In genomic region chr1:145977016-145977415, GRCh38 we compare ENCODE assay signal across 14 cellular contexts. TPM values are rescaled to one million over a fixed set of nuclear protein-coding genes. Genes with fewer than 3 reads are reported as not detected.
DNase-seq lines count a peak whose midpoint lies in the region; ATAC-seq and TF ChIP-seq lines count a peak whose summit lies in the region.
"Had no signal": no experiment of that assay in that cellular context is flagged by ENCODE, and none has a peak within 500 bp of the region (broad histone marks: within the 10 kb centered on the region; RNA-seq: fewer than 3 reads in every experiment).

No MANE protein-coding gene starts in this region.

- no peak overlapping the region for H2AFZ ChIP-seq in PC-9

- H3K9me3 ChIP-seq in CD4-positive, alpha-beta memory T cell (ENCODE audit: control insufficient read depth in 1 of 2, low read length in 2 of 2) = no peaks in the 10 kb centered on the region
- H3K9me3 ChIP-seq in PC-9 (ENCODE audit: insufficient read depth, low read depth) (no peaks in the 10 kb centered on the region), iPS-15b (ENCODE audit: control insufficient read depth, insufficient read depth, low read length) (no peaks in the 10 kb centered on the region), stomach smooth muscle (ENCODE audit: control insufficient read depth in 2 of 2, low read length in 2 of 2) (no peaks in the 10 kb centered on the region)

- ATAC-seq in HG03025 (IDR thresholded peaks at IDR 0.05; ENCODE audit: low FRiP score, unreplicated experiment) (no peak), HG02973 (IDR thresholded peaks at IDR 0.05; ENCODE audit: unreplicated experiment) (no peak), GM21367 (IDR thresholded peaks at IDR 0.05; ENCODE audit: unreplicated experiment) (no peak)

- H3K9ac ChIP-seq in iPS-15b (ENCODE audit: low read depth, low read length) (no peak overlapping the region), stomach smooth muscle (ENCODE audit: low read length in 2 of 2) (peak overlapping the region; percentile 47 to 72)

- H3F3A ChIP-seq in PC-9 (ENCODE audit: insufficient read depth, low read depth) = peaks cover 27% of the 10 kb centered on the region

- H3K27ac Mint-ChIP-seq in CD4-positive, alpha-beta memory T cell = no peak overlapping the region
- H3K27ac Mint-ChIP-seq: activated CD4-positive, alpha-beta memory T cell treated with anti-CD3 and anti-CD28 coated beads for 36 hours; activated naive CD4-positive, alpha-beta T cell treated with anti-CD3 and anti-CD28 coated beads, Interleukin-2, amount 10 ng/mL, durations not matched to agents 7 days and 5 days; nephron progenitor cell; T-helper 17 cell had no signal

- no peaks in the 10 kb centered on the region for H3K27me3 ChIP-seq in CD4-positive, alpha-beta memory T cell (ENCODE audit: insufficient read depth, low read length)
- H3K27me3 ChIP-seq in PC-9 (ENCODE audit: insufficient read depth, low read depth) (no peaks in the 10 kb centered on the region), iPS-15b (ENCODE audit: control insufficient read depth, insufficient read depth, low read length) (no peaks in the 10 kb centered on the region), stomach smooth muscle (ENCODE audit: control insufficient read depth in 1 of 2, insufficient read depth in 2 of 2, low read length in 2 of 2) (no peaks in the 10 kb centered on the region)

- POLR2A ChIA-PET in CD4-positive, alpha-beta memory T cell (lab: Charles Lee; ENCODE audit: partially characterized antibody) = interaction anchor here (0.6 to 25.2 kb wide), 11 partner anchors 16 to 132 kb away, joined by 3 to 1967 read pairs (median 7); partner anchors contain the start of genes ANKRD34A, LIX1L, NUDT17 and PEX11B
- POLR2A ChIA-PET in PC-9 (lab: Charles Lee; ENCODE audit: unreplicated experiment) = no interaction called here

- H3K36me3 Mint-ChIP-seq in CD4-positive, alpha-beta memory T cell = peaks cover 6 to 9% of the 10 kb centered on the region in 2 donors
- H3K36me3 Mint-ChIP-seq: activated CD4-positive, alpha-beta memory T cell treated with anti-CD3 and anti-CD28 coated beads for 36 hours had no signal

- peak overlapping the region; percentile 89; the same call in 1 of the 2 replicates for H3K4me2 ChIP-seq in PC-9

- H3K79me2 ChIP-seq in PC-9 (ENCODE audit: low read depth) = no peaks in the 10 kb centered on the region

- no peaks in the 10 kb centered on the region for H4K20me1 ChIP-seq in PC-9 (ENCODE audit: insufficient read depth)

- H3K27me3 Mint-ChIP-seq in CD4-positive, alpha-beta memory T cell = no peaks in the 10 kb centered on the region
- H3K27me3 Mint-ChIP-seq: activated CD4-positive, alpha-beta memory T cell treated with anti-CD3 and anti-CD28 coated beads for 36 hours; activated naive CD4-positive, alpha-beta T cell treated with anti-CD3 and anti-CD28 coated beads, Interleukin-2, amount 10 ng/mL, durations not matched to agents 7 days and 5 days; T-helper 17 cell had no signal

- H3K4me1 ChIP-seq in CD4-positive, alpha-beta memory T cell (ENCODE audit: insufficient read depth, low read length) = peaks cover 57% of the 10 kb centered on the region
- H3K4me1 ChIP-seq in PC-9 (replicated peaks; ENCODE audit: insufficient read depth) (peaks cover 34% of the 10 kb centered on the region), iPS-15b (ENCODE audit: control insufficient read depth, insufficient read depth, low read length) (peaks cover 23% of the 10 kb centered on the region), stomach smooth muscle (ENCODE audit: control insufficient read depth, insufficient read depth, low read length) (peaks cover 44% of the 10 kb centered on the region)

- H3K27ac ChIP-seq in CD4-positive, alpha-beta memory T cell (ENCODE audit: low read depth, low read length) = peak overlapping the region; percentile 70
- no peak overlapping the region for H3K27ac ChIP-seq in PC-9
- H3K27ac ChIP-seq in stomach smooth muscle (ENCODE audit: low read length) = peak overlapping the region; percentile 96
- H3K27ac ChIP-seq: C4-2B had no signal

- H3K4me1 Mint-ChIP-seq in CD4-positive, alpha-beta memory T cell = peaks cover 18 to 23% (median 18%) of the 10 kb centered on the region in 4 donors

- no peaks in the 10 kb centered on the region for H3K9me3 Mint-ChIP-seq in CD4-positive, alpha-beta memory T cell
- H3K9me3 Mint-ChIP-seq: activated CD4-positive, alpha-beta memory T cell treated with anti-CD3 and anti-CD28 coated beads for 36 hours; activated naive CD4-positive, alpha-beta T cell treated with anti-CD3 and anti-CD28 coated beads, Interleukin-2, amount 10 ng/mL, durations not matched to agents 7 days and 5 days; nephron progenitor cell had no signal

- no peak for DNase-seq in CD4-positive, alpha-beta memory T cell
- no peak for DNase-seq in PC-9
- no peak for DNase-seq in activated CD4-positive, CD25-positive, alpha-beta regulatory T cell (lab: John Stamatoyannopoulos, UW)

- no peak for TF ChIP-seq CTCF in PC-9 (conservative IDR thresholded peaks at IDR 0.05)

- CTCF ChIA-PET in CD4-positive, alpha-beta memory T cell (lab: Charles Lee; ENCODE audit: partially characterized antibody) = interaction anchor here (0.7 to 8.4 kb wide), 22 partner anchors 11 to 135 kb away, joined by 3 to 447 read pairs (median 10); partner anchors contain the start of genes ANKRD34A, ANKRD35, HJV and LIX1L
- CTCF ChIA-PET in PC-9 (lab: Charles Lee) = interaction anchor here (1.5 to 4.7 kb wide), 2 partner anchors 30 to 85 kb away, joined by 4 to 24 read pairs; no protein-coding TSS in a partner anchor

- peaks cover 5% of the 10 kb centered on the region for H3K36me3 ChIP-seq in CD4-positive, alpha-beta memory T cell (ENCODE audit: insufficient read depth, low read length)
- no peaks in the 10 kb centered on the region for H3K36me3 ChIP-seq in PC-9 (ENCODE audit: low read depth)
- H3K36me3 ChIP-seq in iPS-15b (ENCODE audit: control insufficient read depth, insufficient read depth, low read length) = no peaks in the 10 kb centered on the region
- peaks cover 0 to 6% of the 10 kb centered on the region in 2 donors for H3K36me3 ChIP-seq in stomach smooth muscle (ENCODE audit: control insufficient read depth in 2 of 2, insufficient read depth in 2 of 2, low read length in 2 of 2)

- intact Hi-C loops in CD4-positive, alpha-beta memory T cell (cut with micrococcal nuclease) = loop anchor here (1.0 to 2.0 kb wide), 4 partner anchors 13 to 36 kb away; partner anchors contain the start of genes ANKRD34A, LIX1L and POLR3GL
- intact Hi-C loops in PC-9 (cut with micrococcal nuclease; ENCODE audit: unreplicated experiment) = loop anchor here (5.0 kb wide), 1 partner anchor 60 kb away; the partner anchor contains the start of gene PEX11B

- H3K4me3 Mint-ChIP-seq in CD4-positive, alpha-beta memory T cell = no peak overlapping the region
- H3K4me3 Mint-ChIP-seq: activated naive CD4-positive, alpha-beta T cell treated with anti-CD3 and anti-CD28 coated beads, Interleukin-2, amount 10 ng/mL, durations not matched to agents 7 days and 5 days; T-helper 17 cell had no signal

- no TSS peak for BruUV-seq in PC-9 (replicated peaks; lab: Mats Ljungman, UMichigan)

- H3K9me2 ChIP-seq in PC-9 (ENCODE audit: insufficient read depth) = no peaks in the 10 kb centered on the region

- no peak overlapping the region for H3K4me3 ChIP-seq in CD4-positive, alpha-beta memory T cell (ENCODE audit: low read length in 2 of 2)
- H3K4me3 ChIP-seq in PC-9 (no peak overlapping the region), iPS-15b (ENCODE audit: low read depth, low read length) (peak overlapping the region; percentile 6), stomach smooth muscle (ENCODE audit: low read length in 2 of 2) (no peak overlapping the region)

RNA-seq across cellular contexts. Expression of gene POLR3GL, which starts 12.5 kb away (rescaled TPM):
- 10 to 100 TPM; 36.6 to 38.3 TPM for total RNA-seq in CD4-positive, alpha-beta memory T cell
- polyA plus RNA-seq in CD4-positive, alpha-beta memory T cell = 100 to 1,000 TPM in 1 of 2 donors, 10 to 100 TPM in 1; 95.3 to 164 TPM
- total RNA-seq in PC-9 (2021) = 7.2 and 10.6 TPM in 2 replicates

RNA-seq across cellular contexts. Expression of gene ANKRD34A, which starts 12.6 kb away (rescaled TPM):
- 1 to 10 TPM; 1.8 to 2.1 TPM for total RNA-seq in CD4-positive, alpha-beta memory T cell
- polyA plus RNA-seq in CD4-positive, alpha-beta memory T cell = under 1 TPM in 1 of 2 donors, not detected in 1; 0.60 TPM
- total RNA-seq in PC-9 (2021) = 0.33 and 0.50 TPM in 2 replicates

RNA-seq across cellular contexts. Expression of gene LIX1L, which starts 19.2 kb away (rescaled TPM):
- 10 to 100 TPM; 64.5 to 66.1 TPM for total RNA-seq in CD4-positive, alpha-beta memory T cell
- 10 to 100 TPM; 35.3 to 35.7 TPM for polyA plus RNA-seq in CD4-positive, alpha-beta memory T cell
- 0.48 and 0.50 TPM in 2 replicates for total RNA-seq in PC-9 (2021)

RNA-seq across cellular contexts. Expression of gene TXNIP, which starts 19.4 kb away (rescaled TPM):
- 100 to 1,000 TPM; 933 to 985 TPM for total RNA-seq in CD4-positive, alpha-beta memory T cell
- polyA plus RNA-seq in CD4-positive, alpha-beta memory T cell = 1,000 to 10,000 TPM; 4,275 to 4,310 TPM
- 95.7 and 131 TPM in 2 replicates for total RNA-seq in PC-9 (2021)

RNA-seq across cellular contexts. Expression of gene HJV, which starts 44.5 kb away (rescaled TPM):
- not detected for total RNA-seq in CD4-positive, alpha-beta memory T cell
- not detected for polyA plus RNA-seq in CD4-positive, alpha-beta memory T cell
- total RNA-seq in PC-9 (2021) = not detected in 2 replicates
- total RNA-seq: activated CD4-positive, alpha-beta memory T cell treated with anti-CD3 and anti-CD28 coated beads for 36 hours; fibroblast of lung; T-helper 17 cell had no signal
- polyA plus RNA-seq: fibroblast of lung had no signal

Comparison
In these comparisons a context has a peak if more than half of its experiments do, and no peak if none do; other contexts are left out.
1. RNA of gene LIX1L, which starts 19.2 kb away (total RNA-seq): 64.5 to 66.1 TPM in CD4-positive, alpha-beta memory T cell; 0.48 to 0.50 TPM in PC-9; every median in the first group is over 10 times any median in the second.